ENCODE assay signal across 8 cellular contexts in genomic region chr4:52713456-52713937, GRCh38. TPM values are rescaled to one million over a fixed set of nuclear protein-coding genes. Genes with fewer than 3 reads are reported as not detected.
DNase-seq lines count a peak whose midpoint lies in the region; ATAC-seq, FAIRE-seq and TF ChIP-seq lines count a peak whose summit lies in the region.

No MANE protein-coding gene starts in this region.

- peak overlapping the region; percentile 95 for H3K4me3 Mint-ChIP-seq in activated T-cell treated with anti-CD3 and anti-CD28 coated beads, Interleukin-2, amount 50 U/mL, for 4 hours
- H3K4me3 Mint-ChIP-seq in activated naive CD8-positive, alpha-beta T cell, result peak overlapping the region; percentile 97

- H3K4me3 ChIP-seq in keratinocyte (ENCODE audit: control insufficient read depth in 2 of 3, extremely low read depth in 1 of 3, insufficient read depth in 2 of 3, low read depth in 1 of 3, low read length in 3 of 3) (peak overlapping the region; percentile 65 to 80 (median 68)), upper lobe of right lung (peak overlapping the region; percentile 78)

- peak overlapping the region; percentile 99 for H3K27ac Mint-ChIP-seq in activated naive CD8-positive, alpha-beta T cell

- no peak for ATAC-seq in activated T-cell treated with anti-CD3 and anti-CD28 coated beads, Interleukin-2, amount 50 U/mL, for 4 hours
- ATAC-seq in upper lobe of right lung (no peak), GM19395 (IDR thresholded peaks at IDR 0.05; ENCODE audit: unreplicated experiment) (no peak), HG02885 (IDR thresholded peaks at IDR 0.05; ENCODE audit: poor library complexity, unreplicated experiment) (no peak)

- peak overlapping the region; percentile 67 for H3K4me2 ChIP-seq in keratinocyte (ENCODE audit: control insufficient read depth, extremely low read depth, insufficient read depth, low read depth, low read length)

- no peak for FAIRE-seq in keratinocyte (lab: Jason Lieb, UNC)

- no peaks in the 10 kb centered on the region for H4K20me1 ChIP-seq in keratinocyte (ENCODE audit: control insufficient read depth, extremely low read depth, insufficient read depth, low read length)

- intact Hi-C loops in upper lobe of right lung (cut with DNase I), result no loop called here

- H3K27me3 ChIP-seq in keratinocyte (ENCODE audit: control insufficient read depth, extremely low read depth, insufficient read depth, low read length) (no peaks in the 10 kb centered on the region), upper lobe of right lung (no peaks in the 10 kb centered on the region)

- no peaks in the 10 kb centered on the region for H3K27me3 Mint-ChIP-seq in activated T-cell treated with anti-CD3 and anti-CD28 coated beads, Interleukin-2, amount 50 U/mL, for 4 hours (ENCODE audit: low read depth)
- H3K27me3 Mint-ChIP-seq in activated naive CD8-positive, alpha-beta T cell, result no peaks in the 10 kb centered on the region

- H3K4me1 Mint-ChIP-seq in activated T-cell treated with anti-CD3 and anti-CD28 coated beads, Interleukin-2, amount 50 U/mL, for 4 hours (ENCODE audit: low read depth), result peaks cover 39% of the 10 kb centered on the region
- H3K4me1 Mint-ChIP-seq in activated naive CD8-positive, alpha-beta T cell (ENCODE audit: low read depth), result peaks cover 47% of the 10 kb centered on the region

- DNase-seq in activated T-cell treated with anti-CD3 and anti-CD28 coated beads, Interleukin-2, amount 50 U/mL, for 4 hours, result no peak
- no peak for DNase-seq in activated T-cell treated with anti-CD3 and anti-CD28 coated beads, Interleukin-2, amount 50 U/mL, for 1 hour
- no peak for DNase-seq in keratinocyte (ENCODE audit: low read depth, low spot score)
- DNase-seq in upper lobe of right lung, result no peak
- no peak for DNase-seq in NCI-H1436 treated with DMSO at 0.1 percent for 48 hours (lab: John Stamatoyannopoulos, UW)

- peaks cover 31% of the 10 kb centered on the region for H3K4me1 ChIP-seq in keratinocyte (ENCODE audit: control insufficient read depth, extremely low read depth, insufficient read depth, low read length)
- peaks cover 21% of the 10 kb centered on the region for H3K4me1 ChIP-seq in upper lobe of right lung

- no peak for TF ChIP-seq CTCF in keratinocyte (optimal IDR thresholded peaks at IDR 0.05 in 1 of 3, IDR thresholded peaks at IDR 0.05 in 1 of 3, conservative IDR thresholded peaks at IDR 0.05 in 1 of 3; ENCODE audit: extremely low read depth in 1 of 3, insufficient read depth in 2 of 3, low read length in 3 of 3)
- no peak for TF ChIP-seq CTCF in upper lobe of right lung (IDR thresholded peaks at IDR 0.05)

- H3K36me3 Mint-ChIP-seq in activated T-cell treated with anti-CD3 and anti-CD28 coated beads, Interleukin-2, amount 50 U/mL, for 4 hours (ENCODE audit: insufficient read depth), result peaks cover 37% of the 10 kb centered on the region
- peaks cover 26% of the 10 kb centered on the region for H3K36me3 Mint-ChIP-seq in activated naive CD8-positive, alpha-beta T cell

- H2AFZ ChIP-seq in keratinocyte (ENCODE audit: control insufficient read depth, low read length), result no peak overlapping the region

- H3K9me3 ChIP-seq in keratinocyte (ENCODE audit: control insufficient read depth, low read depth, low read length) (no peaks in the 10 kb centered on the region), upper lobe of right lung (no peaks in the 10 kb centered on the region)

- peaks cover 27% of the 10 kb centered on the region for H3K79me2 ChIP-seq in keratinocyte (ENCODE audit: control insufficient read depth, insufficient read depth, low read length)

- no peaks in the 10 kb centered on the region for H3K9me1 ChIP-seq in keratinocyte (ENCODE audit: control insufficient read depth, extremely low read depth, insufficient read depth, low read length)

- H3K9me3 Mint-ChIP-seq in activated T-cell treated with anti-CD3 and anti-CD28 coated beads, Interleukin-2, amount 50 U/mL, for 4 hours, result no peaks in the 10 kb centered on the region
- no peaks in the 10 kb centered on the region for H3K9me3 Mint-ChIP-seq in activated naive CD8-positive, alpha-beta T cell (ENCODE audit: low read depth)

- dilution Hi-C loops in keratinocyte (cut with MboI; ENCODE audit: extremely low pct_ligation_motif_present, low sequenced_read_pairs), result no loop called here

- H3K9ac ChIP-seq in keratinocyte (ENCODE audit: control insufficient read depth, extremely low read depth, insufficient read depth, low read length), result peak overlapping the region; percentile 83

- H3K36me3 ChIP-seq in keratinocyte (ENCODE audit: control insufficient read depth in 2 of 2, extremely low read depth in 1 of 2, insufficient read depth in 2 of 2, low read length in 2 of 2) (peaks cover 19 to 23% of the 10 kb centered on the region in 2 experiments), upper lobe of right lung (peaks cover 30% of the 10 kb centered on the region)

- H3K27ac ChIP-seq in keratinocyte (ENCODE audit: control insufficient read depth, insufficient read depth, low read length), result peak overlapping the region; percentile 84
- H3K27ac ChIP-seq in upper lobe of right lung, result no peak overlapping the region

RNA-seq across cellular contexts. Expression of gene ERVMER34-1, which starts 37.7 kb away (rescaled TPM):
- under 1 TPM in 2 of 3 donors, not detected in 1; 0.21 to 0.30 TPM for total RNA-seq in activated T-cell treated with anti-CD3 and anti-CD28 coated beads, Interleukin-2, amount 50 U/mL, for 4 hours
- polyA plus RNA-seq in keratinocyte, result 1.9 to 5.0 TPM (median 4.3 TPM) in 3 replicates
- 1.8 TPM for polyA plus RNA-seq in keratinocyte (2011; ENCODE audit: low read depth)
- 1.3 and 3.6 TPM in 2 replicates for polyA plus RNA-seq in keratinocyte (2011; cell fraction: cytosol; rRNA removed)
- 4.3 and 5.9 TPM in 2 replicates for polyA plus RNA-seq in keratinocyte (2011; cell fraction: nucleus; rRNA removed)
- 2.2 and 3.5 TPM in 2 replicates for polyA plus RNA-seq in keratinocyte (2012; ENCODE audit: low replicate concordance)
- 1.7 to 4.2 TPM (median 2.4 TPM) in 3 replicates for polyA minus RNA-seq in keratinocyte
- polyA minus RNA-seq in keratinocyte (2011; cell fraction: cytosol; rRNA and poly(A)+ RNA removed), result 2.1 TPM
- 3.8 and 7.1 TPM in 2 replicates for polyA minus RNA-seq in keratinocyte (2011; cell fraction: nucleus; rRNA and poly(A)+ RNA removed)
- 1.0 TPM for total RNA-seq in upper lobe of right lung

RNA-seq across cellular contexts. Expression of gene USP46, which starts 54.4 kb away (rescaled TPM):
- total RNA-seq in activated T-cell treated with anti-CD3 and anti-CD28 coated beads, Interleukin-2, amount 50 U/mL, for 4 hours, result 10 to 100 TPM in 1 of 3 donors, 1 to 10 TPM in 2; 6.2 to 10.4 (median 7.4) TPM
- 13.7 to 20.4 TPM (median 14.4 TPM) in 3 replicates for polyA plus RNA-seq in keratinocyte
- polyA plus RNA-seq in keratinocyte (2011; ENCODE audit: low read depth), result 9.2 TPM
- polyA plus RNA-seq in keratinocyte (2011; cell fraction: cytosol; rRNA removed), result 9.9 and 21.3 TPM in 2 replicates
- polyA plus RNA-seq in keratinocyte (2011; cell fraction: nucleus; rRNA removed), result 8.8 and 13.4 TPM in 2 replicates
- 9.9 and 11.4 TPM in 2 replicates for polyA plus RNA-seq in keratinocyte (2012; ENCODE audit: low replicate concordance)
- polyA minus RNA-seq in keratinocyte, result 10.7 to 29.0 TPM (median 21.7 TPM) in 3 replicates
- polyA minus RNA-seq in keratinocyte (2011; cell fraction: cytosol; rRNA and poly(A)+ RNA removed), result 11.7 TPM
- 7.7 and 18.7 TPM in 2 replicates for polyA minus RNA-seq in keratinocyte (2011; cell fraction: nucleus; rRNA and poly(A)+ RNA removed)
- 15.4 TPM for total RNA-seq in upper lobe of right lung
